Comparison of ENCODE assay signal across 26 cellular contexts in genomic region chr4:53227451-53227850, GRCh38.
DNase-seq lines count a peak whose midpoint lies in the region; ATAC-seq, FAIRE-seq and TF ChIP-seq lines count a peak whose summit lies in the region.
"Had no signal": no experiment of that assay in that cellular context is flagged by ENCODE, and none has a peak within 500 bp of the region (broad histone marks: within the 10 kb centered on the region; RNA-seq: fewer than 3 reads in every experiment).

No MANE protein-coding gene starts in this region.

- peak; percentile 95 for ATAC-seq in PC-3
- ATAC-seq in foreskin keratinocyte = peak; percentile 37
- ATAC-seq: GM12878 had no signal

- H3K4me1 ChIP-seq in PC-3 (ENCODE audit: insufficient read depth, low read length) (peaks cover 9% of the 10 kb centered on the region; the same call in 1 of the 2 replicates), foreskin keratinocyte (no peaks in the 10 kb centered on the region)
- H3K4me1 ChIP-seq: BE2C had no signal

- H3K9me2 ChIP-seq in PC-3 (replicated peaks; ENCODE audit: low read length) = no peaks in the 10 kb centered on the region

- CTCF ChIA-PET in PC-3 (lab: Charles Lee) = no interaction called here
- CTCF ChIA-PET in HEK293T (lab: Yijun Ruan, JAX) = no interaction called here

- H3K4me2 ChIP-seq in PC-3 (ENCODE audit: low read length) = no peak overlapping the region
- H3K4me2 ChIP-seq: BLaER1 had no signal

- DNase-seq in PC-3 (peak; percentile 42), bronchial epithelial cell (ENCODE audit: low read depth) (peak; percentile 7), foreskin keratinocyte (no peak), NCI-H510A (lab: John Stamatoyannopoulos, UW) (no peak), H4 (ENCODE audit: low spot score) (no peak), HEK293T (ENCODE audit: extremely low spot score) (no peak)
- DNase-seq: 8988T; ACHN; BE2C; C1 segment of cervical spinal cord; CD4-positive, alpha-beta memory T cell; CD4-positive, CD25-positive, alpha-beta regulatory T cell; CD8-positive, alpha-beta memory T cell; COR-L47; DMS 273 treated with DMSO at 0.1 percent for 48 hours; DMS153; DMS53; DMS79; DND-41; EL; GDM1 had no signal

- H3K9ac ChIP-seq in PC-3 (ENCODE audit: low read length) = no peak overlapping the region
- H3K9ac ChIP-seq: BLaER1 had no signal

- POLR2A ChIA-PET in PC-3 (lab: Charles Lee; ENCODE audit: unreplicated experiment) (no interaction called here), HEK293T (lab: Yijun Ruan, JAX) (no interaction called here)

- no peaks in the 10 kb centered on the region for H3K9me3 ChIP-seq in PC-3 (ENCODE audit: low read length)
- H3K9me3 ChIP-seq: BE2C, BLaER1 had no signal

- H3K27me3 ChIP-seq in PC-3 (ENCODE audit: low read length) (no peaks in the 10 kb centered on the region), bronchial epithelial cell (ENCODE audit: control insufficient read depth, insufficient read depth, low read length) (no peaks in the 10 kb centered on the region), foreskin keratinocyte (no peaks in the 10 kb centered on the region)
- H3K27me3 ChIP-seq: BE2C, BLaER1 had no signal

- no peaks in the 10 kb centered on the region for H4K20me1 ChIP-seq in PC-3 (ENCODE audit: low read length)
- H4K20me1 ChIP-seq: BLaER1 had no signal

- no peak overlapping the region for H2AFZ ChIP-seq in PC-3 (ENCODE audit: low read length)

- H3F3A ChIP-seq in PC-3 (ENCODE audit: low read length, unreplicated experiment) = no peaks in the 10 kb centered on the region

- no TSS peak for BruUV-seq in PC-3 (replicated peaks; lab: Mats Ljungman, UMichigan)

- no peak for FAIRE-seq in bronchial epithelial cell (lab: Jason Lieb, UNC)
- FAIRE-seq: A204.1, GM12878, GM12892, GM18507 had no signal

- TF ChIP-seq CTCF in PC-3 (conservative IDR thresholded peaks at IDR 0.05; ENCODE audit: low read depth, low read length) = no peak
- no peak for TF ChIP-seq CTCF in bronchial epithelial cell (IDR thresholded peaks at IDR 0.05; ENCODE audit: insufficient read depth, low read length, severe bottlenecking)
- no peak for TF ChIP-seq CTCF in foreskin keratinocyte (conservative IDR thresholded peaks at IDR 0.05)

- H3K27ac ChIP-seq in PC-3 (ENCODE audit: low read length) (no peak overlapping the region), foreskin keratinocyte (no peak overlapping the region)
- H3K27ac ChIP-seq: BLaER1 had no signal

- no peaks in the 10 kb centered on the region for H3K79me2 ChIP-seq in PC-3 (ENCODE audit: low read length)

- H3K36me3 ChIP-seq in PC-3 (ENCODE audit: low read depth, low read length) = 0 out of 2 replicates have a peak, but pooled peaks cover 2% of the 10 kb centered on the region
- no peaks in the 10 kb centered on the region for H3K36me3 ChIP-seq in bronchial epithelial cell (ENCODE audit: control insufficient read depth, insufficient read depth, low read length)
- H3K36me3 ChIP-seq: BE2C, BLaER1 had no signal

- intact Hi-C loops in PC-3 (cut with micrococcal nuclease) = no loop called here

- H3K4me3 ChIP-seq in PC-3 (ENCODE audit: low read length) = no peak overlapping the region
- no peak overlapping the region for H3K4me3 ChIP-seq in bronchial epithelial cell (ENCODE audit: low read depth, low read length)
- H3K4me3 ChIP-seq: BLaER1, GM12878 had no signal

TF ChIP-seq in HEK293T, 16 proteins besides CTCF, POLR2A, EP300 and RAD21:
- TF ChIP-seq ARNT (IDR thresholded peaks at IDR 0.05) (no peak), ZNF384 (IDR thresholded peaks at IDR 0.05) (no peak), LEF1 (IDR thresholded peaks at IDR 0.05; ENCODE audit: borderline replicate concordance) (no peak), L3MBTL2 (conservative IDR thresholded peaks at IDR 0.05) (no peak), SP1 (IDR thresholded peaks at IDR 0.05) (no peak), NFRKB (IDR thresholded peaks at IDR 0.05) (no peak)
TF ChIP-seq in HEK293T: peak in this region for 0.

Comparison
In these comparisons a context has a peak if more than half of its experiments do, and no peak if none do; other contexts are left out.
1. DNase-seq: peak in PC-3 (single experiment) and bronchial epithelial cell (single experiment); none in foreskin keratinocyte (0 of 2), NCI-H510A (single experiment), H4 (single experiment) and HEK293T (single experiment).